8 cellular contexts compared by ENCODE assay signal in the genomic region with DNA sequence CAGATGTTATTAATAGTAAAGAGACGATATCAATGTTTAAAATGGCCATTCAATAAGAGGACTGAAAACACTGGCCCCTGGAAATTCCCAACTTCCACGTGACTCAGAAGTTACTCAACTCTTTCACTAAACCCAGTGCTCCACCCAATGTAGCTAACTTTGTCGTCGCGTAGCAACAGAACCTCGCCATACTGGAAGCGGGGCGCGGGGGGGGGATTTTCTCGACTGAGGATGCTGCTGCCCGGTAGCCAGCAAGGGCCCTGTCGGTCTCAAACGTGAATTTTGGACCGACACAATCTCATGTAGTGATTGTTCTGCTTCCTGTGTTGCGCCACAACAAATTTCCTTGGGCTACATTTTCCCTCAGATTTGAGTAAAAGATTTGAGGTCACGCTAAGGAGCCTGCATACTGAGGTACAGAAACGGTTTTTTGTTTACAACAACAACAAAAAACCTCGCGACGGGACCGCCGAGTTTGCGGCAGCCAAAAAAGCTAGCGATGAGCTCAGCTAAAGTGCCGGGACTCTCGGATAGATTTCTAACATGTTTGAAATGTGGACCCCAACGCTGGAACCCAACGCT. TPM values are rescaled to one million over a fixed set of nuclear protein-coding genes. Genes with fewer than 3 reads are reported as not detected.
DNase-seq lines count a peak whose midpoint lies in the region; ATAC-seq and TF ChIP-seq lines count a peak whose summit lies in the region.

No MANE protein-coding gene starts in this region.

- CTCF ChIA-PET in CD8-positive, alpha-beta memory T cell (lab: Charles Lee) = interaction anchor here (0.6 to 2.9 kb wide), 24 partner anchors 10 to 247 kb away, joined by 3 to 13 read pairs (median 4); a partner anchor contains a TSS
- CTCF ChIA-PET in SK-N-SH (lab: Yijun Ruan, JAX) = interaction anchor here (0.6 to 5.2 kb wide), 33 partner anchors 8 to 567 kb away, joined by 3 to 44 read pairs (median 4); a partner anchor contains a TSS

- H3K79me2 ChIP-seq in SK-N-SH (ENCODE audit: insufficient read depth) = no peaks in the 10 kb centered on the region

- no peaks in the 10 kb centered on the region for H3K9me3 Mint-ChIP-seq in CD8-positive, alpha-beta memory T cell
- no peaks in the 10 kb centered on the region for H3K9me3 Mint-ChIP-seq in activated naive CD4-positive, alpha-beta T cell treated with anti-CD3 and anti-CD28 coated beads, Interleukin-2, amount 50 U/mL, for 24 hours

- peak overlapping the region; percentile 95 for H3K4me2 ChIP-seq in SK-N-SH

- H3K27ac Mint-ChIP-seq in CD8-positive, alpha-beta memory T cell = peak overlapping the region; percentile 98 to 100 (median 99)
- peak overlapping the region; percentile 97 for H3K27ac Mint-ChIP-seq in activated naive CD4-positive, alpha-beta T cell treated with anti-CD3 and anti-CD28 coated beads, Interleukin-2, amount 50 U/mL, for 24 hours

- H3K36me3 Mint-ChIP-seq in CD8-positive, alpha-beta memory T cell = peaks cover 0 to 24% (median 0%) of the 10 kb centered on the region in 3 donors
- peaks cover 4% of the 10 kb centered on the region for H3K36me3 Mint-ChIP-seq in activated naive CD4-positive, alpha-beta T cell treated with anti-CD3 and anti-CD28 coated beads, Interleukin-2, amount 50 U/mL, for 24 hours

- TF ChIP-seq EP300 in SK-N-SH (IDR thresholded peaks at IDR 0.05; ENCODE audit: borderline replicate concordance in 1 of 2, low read depth in 1 of 2, low read length in 1 of 2) (peak in 1 of 2 experiments; percentile 12; a peak in 1 of 4 replicates), suprapubic skin (IDR thresholded peaks at IDR 0.05) (no peak)

- peak overlapping the region; percentile 100 for H3K27ac ChIP-seq in CD8-positive, alpha-beta memory T cell (ENCODE audit: low read depth, low read length)
- H3K27ac ChIP-seq in SK-N-SH (ENCODE audit: low read depth in 2 of 2, low read length in 1 of 2) (peak overlapping the region; percentile 99 to 100), suprapubic skin (peak overlapping the region; percentile 98)

- H3K9me3 ChIP-seq in CD8-positive, alpha-beta memory T cell (ENCODE audit: low read length) = no peaks in the 10 kb centered on the region
- no peaks in the 10 kb centered on the region for H3K9me3 ChIP-seq in SK-N-SH
- no peaks in the 10 kb centered on the region for H3K9me3 ChIP-seq in suprapubic skin

- TF ChIP-seq RAD21 in SK-N-SH (IDR thresholded peaks at IDR 0.05; ENCODE audit: low read length) = no peak

- H3K4me3 ChIP-seq in CD8-positive, alpha-beta memory T cell (ENCODE audit: low read length) = peak overlapping the region; percentile 97
- H3K4me3 ChIP-seq in SK-N-SH (ENCODE audit: low read depth in 2 of 2, low read length in 1 of 2) (peak overlapping the region; percentile 78 to 86), suprapubic skin (peak overlapping the region; percentile 77)

- peak; percentile 81 to 96 (median 88) for DNase-seq in CD8-positive, alpha-beta memory T cell
- DNase-seq in KBM-7 (peak; percentile 82), SK-N-SH (peak; percentile 58), glomerular endothelial cell (ENCODE audit: extremely low read depth, low read depth, low spot score) (peak; percentile 87), nucleus accumbens (lab: John Stamatoyannopoulos, UW) (peak in 55 of 56 donors; percentile 18 to 81 (median 59)), suprapubic skin (ENCODE audit: low spot score in 2 of 2) (peak; percentile 97 to 99)

- 2% methylated on average over 22 of the region's 28 CpGs for WGBS in SK-N-SH (ENCODE audit: low lambda C conversion rate)
- WGBS in suprapubic skin = 1% methylated on average over 28 of the region's 28 CpGs

- no peaks in the 10 kb centered on the region for H3K27me3 ChIP-seq in CD8-positive, alpha-beta memory T cell (ENCODE audit: insufficient read depth, low read length, poor library complexity, severe bottlenecking)
- H3K27me3 ChIP-seq in SK-N-SH (ENCODE audit: insufficient read depth) (no peaks in the 10 kb centered on the region), suprapubic skin (no peaks in the 10 kb centered on the region)

- no peaks in the 10 kb centered on the region for H3K9me2 ChIP-seq in SK-N-SH

- peaks cover 17% of the 10 kb centered on the region for H3K4me1 ChIP-seq in CD8-positive, alpha-beta memory T cell (ENCODE audit: insufficient read depth, low read length)
- H3K4me1 ChIP-seq in SK-N-SH (ENCODE audit: control insufficient read depth in 1 of 2, insufficient read depth in 2 of 2, low read depth in 1 of 2, low read length in 1 of 2) = peaks cover 0 to 11% of the 10 kb centered on the region in 2 experiments; a peak in 3 of 4 replicates
- peaks cover 39% of the 10 kb centered on the region for H3K4me1 ChIP-seq in suprapubic skin

- ATAC-seq in GM21515 (IDR thresholded peaks at IDR 0.05; ENCODE audit: unreplicated experiment) = peak; percentile 27

- peak in 1 of 2 donors; percentile 50 for TF ChIP-seq POLR2A in suprapubic skin (IDR thresholded peaks at IDR 0.05)

- H2AFZ ChIP-seq in SK-N-SH (ENCODE audit: low read depth) = peak overlapping the region; percentile 93

- no peaks in the 10 kb centered on the region for H3K36me3 ChIP-seq in CD8-positive, alpha-beta memory T cell (ENCODE audit: insufficient read depth, low read length)
- peaks cover 0 to 6% of the 10 kb centered on the region in 2 experiments for H3K36me3 ChIP-seq in SK-N-SH (replicated peaks in 1 of 2; ENCODE audit: control insufficient read depth in 1 of 2, insufficient read depth in 2 of 2, low read length in 1 of 2)
- H3K36me3 ChIP-seq in suprapubic skin = no peaks in the 10 kb centered on the region

- H3K4me1 Mint-ChIP-seq in CD8-positive, alpha-beta memory T cell = peaks cover 19 to 28% (median 22%) of the 10 kb centered on the region in 3 donors
- H3K4me1 Mint-ChIP-seq in activated naive CD4-positive, alpha-beta T cell treated with anti-CD3 and anti-CD28 coated beads, Interleukin-2, amount 50 U/mL, for 24 hours = peaks cover 55% of the 10 kb centered on the region

- TF ChIP-seq CTCF in SK-N-SH (IDR thresholded peaks at IDR 0.05) (no peak), suprapubic skin (IDR thresholded peaks at IDR 0.05) (no peak)

- peaks cover 1 to 14% of the 10 kb centered on the region in 2 donors for H3K27me3 Mint-ChIP-seq in CD8-positive, alpha-beta memory T cell
- no peaks in the 10 kb centered on the region for H3K27me3 Mint-ChIP-seq in activated naive CD4-positive, alpha-beta T cell treated with anti-CD3 and anti-CD28 coated beads, Interleukin-2, amount 50 U/mL, for 24 hours

- H3K4me3 Mint-ChIP-seq in CD8-positive, alpha-beta memory T cell = peak overlapping the region; percentile 94 to 97 (median 96)
- peak overlapping the region; percentile 92 for H3K4me3 Mint-ChIP-seq in activated naive CD4-positive, alpha-beta T cell treated with anti-CD3 and anti-CD28 coated beads, Interleukin-2, amount 50 U/mL, for 24 hours

- peak overlapping the region; percentile 100 for H3K9ac ChIP-seq in SK-N-SH

- POLR2A ChIA-PET in CD8-positive, alpha-beta memory T cell (lab: Charles Lee) = interaction anchor here (0.5 to 2.2 kb wide), 26 partner anchors 12 to 536 kb away, joined by 3 to 12 read pairs (median 4); a partner anchor contains a TSS
- POLR2A ChIA-PET in SK-N-SH (lab: Yijun Ruan, JAX) = interaction anchor here (0.9 to 1.7 kb wide), 8 partner anchors 9 to 154 kb away, joined by 3 to 6 read pairs (median 3); a partner anchor contains a TSS

- H3F3A ChIP-seq in SK-N-SH (replicated peaks; ENCODE audit: insufficient read depth) = peaks cover 12% of the 10 kb centered on the region

- H4K20me1 ChIP-seq in SK-N-SH (ENCODE audit: insufficient read depth) = no peaks in the 10 kb centered on the region

- in situ Hi-C loops in KBM-7 (cut with MboI; ENCODE audit: low pct_unique_long_range_greater_than_20kb, low sequenced_read_pairs) = no loop called here

TF ChIP-seq in SK-N-SH, 30 proteins besides CTCF, POLR2A, EP300 and RAD21 (continues in another document):
- TF ChIP-seq, protein P1, sequence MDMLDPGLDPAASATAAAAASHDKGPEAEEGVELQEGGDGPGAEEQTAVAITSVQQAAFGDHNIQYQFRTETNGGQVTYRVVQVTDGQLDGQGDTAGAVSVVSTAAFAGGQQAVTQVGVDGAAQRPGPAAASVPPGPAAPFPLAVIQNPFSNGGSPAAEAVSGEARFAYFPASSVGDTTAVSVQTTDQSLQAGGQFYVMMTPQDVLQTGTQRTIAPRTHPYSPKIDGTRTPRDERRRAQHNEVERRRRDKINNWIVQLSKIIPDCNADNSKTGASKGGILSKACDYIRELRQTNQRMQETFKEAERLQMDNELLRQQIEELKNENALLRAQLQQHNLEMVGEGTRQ (IDR thresholded peaks at IDR 0.05; ENCODE audit: borderline replicate concordance, low read depth, low read length) = no peak
- TF ChIP-seq FOSL2 (IDR thresholded peaks at IDR 0.05; ENCODE audit: borderline replicate concordance, low read depth) (peak; percentile 3; the same call in 1 of the 2 replicates), RCOR1 (IDR thresholded peaks at IDR 0.05; ENCODE audit: low read length) (0 out of 2 replicates have a peak, but pooled peaks have one; percentile 15), RFX5 (IDR thresholded peaks at IDR 0.05; ENCODE audit: low read length) (no peak), FOXJ3 (CRISPR knock-in tag; IDR thresholded peaks at IDR 0.05) (no peak)
- TF ChIP-seq, protein P2, sequence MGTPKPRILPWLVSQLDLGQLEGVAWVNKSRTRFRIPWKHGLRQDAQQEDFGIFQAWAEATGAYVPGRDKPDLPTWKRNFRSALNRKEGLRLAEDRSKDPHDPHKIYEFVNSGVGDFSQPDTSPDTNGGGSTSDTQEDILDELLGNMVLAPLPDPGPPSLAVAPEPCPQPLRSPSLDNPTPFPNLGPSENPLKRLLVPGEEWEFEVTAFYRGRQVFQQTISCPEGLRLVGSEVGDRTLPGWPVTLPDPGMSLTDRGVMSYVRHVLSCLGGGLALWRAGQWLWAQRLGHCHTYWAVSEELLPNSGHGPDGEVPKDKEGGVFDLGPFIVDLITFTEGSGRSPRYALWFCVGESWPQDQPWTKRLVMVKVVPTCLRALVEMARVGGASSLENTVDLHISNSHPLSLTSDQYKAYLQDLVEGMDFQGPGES (IDR thresholded peaks at IDR 0.05; ENCODE audit: low read depth, low read length) = no peak

RNA-seq across cellular contexts. Expression of a gene that starts 1.0 kb away (rescaled TPM):
- total RNA-seq in CD8-positive, alpha-beta memory T cell = 10 to 100 TPM; 13.6 to 15.5 TPM
- 13.7 TPM for polyA plus RNA-seq in CD8-positive, alpha-beta memory T cell
- 1.5 and 1.8 TPM in 2 replicates for polyA plus RNA-seq in SK-N-SH (2012; rRNA removed)
- 2.4 and 2.9 TPM in 2 replicates for polyA plus RNA-seq in SK-N-SH (2012; cell fraction: cytosol; rRNA removed)
- polyA plus RNA-seq in SK-N-SH (2012; cell fraction: nucleus; rRNA removed) = 0.79 and 1.3 TPM in 2 replicates
- total RNA-seq in glomerular endothelial cell (8.6 and 9.3 TPM in 2 replicates), suprapubic skin (10 to 100 TPM in 1 of 4 donors, 1 to 10 TPM in 3; 4.6 to 10.8 (median 5.6) TPM)

RNA-seq across cellular contexts. Expression of a gene that starts 35.3 kb away (rescaled TPM):
- total RNA-seq in CD8-positive, alpha-beta memory T cell = not detected
- polyA plus RNA-seq in CD8-positive, alpha-beta memory T cell = not detected
- 0.06 and 0.12 TPM in 2 replicates for polyA plus RNA-seq in SK-N-SH (2012; rRNA removed)
- 0.05 and 0.08 TPM in 2 replicates for polyA plus RNA-seq in SK-N-SH (2012; cell fraction: cytosol; rRNA removed)
- polyA plus RNA-seq in SK-N-SH (2012; cell fraction: nucleus; rRNA removed) = 0.21 and 0.29 TPM in 2 replicates
- total RNA-seq in glomerular endothelial cell (0.06 and 1.0 TPM in 2 replicates), suprapubic skin (1,000 to 10,000 TPM in 3 of 4 donors, 100 to 1,000 TPM in 1; 926 to 1,768 (median 1,374) TPM)

Comparison
In these comparisons a context has a peak if more than half of its experiments do, and no peak if none do; other contexts are left out.
1. Peak in every context shown above with its lines: DNase-seq, ATAC-seq, H3K4me3 ChIP-seq and H3K27ac ChIP-seq.
2. RNA of a gene that starts 35.3 kb away (total RNA-seq): 926 to 1,768 TPM in suprapubic skin; 0.06 to 1.0 TPM in glomerular endothelial cell and not detected in CD8-positive, alpha-beta memory T cell; every median in the first group is over 100 times any median in the second.